In the genomic region with DNA sequence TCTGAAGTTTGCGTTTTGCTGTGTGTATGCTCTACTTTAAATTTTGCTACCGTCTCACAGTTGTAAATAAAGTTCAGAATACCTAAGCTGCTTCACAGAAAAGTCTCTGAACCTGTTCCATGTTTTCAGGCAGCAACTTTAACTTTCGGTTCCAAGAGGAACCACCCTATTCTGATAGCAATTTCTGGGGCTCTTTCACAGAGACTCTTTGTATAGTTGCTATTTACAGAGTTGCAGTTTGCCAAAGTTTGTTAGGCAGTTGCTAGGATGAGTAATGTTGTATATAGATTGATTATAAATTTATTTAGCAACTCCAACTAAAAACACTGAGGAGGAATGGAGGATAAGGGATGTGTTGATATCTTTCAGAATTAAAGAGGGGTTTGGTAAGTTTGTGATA, we compare ENCODE assay signal across 14 cellular contexts. TPM values are rescaled to one million over a fixed set of nuclear protein-coding genes. Genes with fewer than 3 reads are reported as not detected.
DNase-seq lines count a peak whose midpoint lies in the region; ATAC-seq, FAIRE-seq and TF ChIP-seq lines count a peak whose summit lies in the region.
"Had no signal": no experiment of that assay in that cellular context is flagged by ENCODE, and none has a peak within 500 bp of the region (broad histone marks: within the 10 kb centered on the region; RNA-seq: fewer than 3 reads in every experiment).

No MANE protein-coding gene starts in this region.

- peaks cover 7% of the 10 kb centered on the region for H3K4me1 Mint-ChIP-seq in HFFc6 (ENCODE audit: low read depth)

- H3K27me3 ChIP-seq in pancreas = no peaks in the 10 kb centered on the region
- H3K27me3 ChIP-seq: ovary had no signal

- H3K36me3 Mint-ChIP-seq in HFFc6 (ENCODE audit: low read depth) = no peaks in the 10 kb centered on the region

- FAIRE-seq in pancreas (lab: Jason Lieb, UNC) = peak; percentile 83

- in situ Hi-C loops in SK-MEL-5 (cut with HindIII; ENCODE audit: low pct_unique_long_range_greater_than_20kb, low sequenced_read_pairs) = no loop called here

- H3K4me1 ChIP-seq in pancreas = peaks cover 5 to 29% (median 27%) of the 10 kb centered on the region in 3 donors
- H3K4me1 ChIP-seq: BE2C had no signal

- no peak overlapping the region for H3K4me3 ChIP-seq in fibroblast of pulmonary artery (replicated peaks; ENCODE audit: low read depth, low read length)
- peak overlapping the region in 1 of 4 donors; percentile 6 for H3K4me3 ChIP-seq in pancreas
- H3K4me3 ChIP-seq: lung, ovary had no signal

- 11 to 13% methylated on average over 3 of the region's 3 CpGs for WGBS in pancreas, 2 donors

- peaks cover 4% of the 10 kb centered on the region for H3K27me3 Mint-ChIP-seq in HFFc6 (ENCODE audit: insufficient read depth)

- no peak overlapping the region for H3K4me3 Mint-ChIP-seq in HFFc6

- TF ChIP-seq CTCF in HFFc6 (IDR thresholded peaks at IDR 0.05) (no peak), fibroblast of pulmonary artery (IDR thresholded peaks at IDR 0.05; ENCODE audit: low read length, missing control alignments) (no peak), pancreas (IDR thresholded peaks at IDR 0.05) (no peak)

- H3K36me3 ChIP-seq in pancreas = peaks cover 0 to 11% (median 0%) of the 10 kb centered on the region in 3 donors
- H3K36me3 ChIP-seq: BE2C, ovary had no signal

- no peaks in the 10 kb centered on the region for H3K9me3 Mint-ChIP-seq in HFFc6

- H3K27ac ChIP-seq in pancreas = peak overlapping the region; percentile 58 to 90 (median 80)
- H3K27ac ChIP-seq: ovary had no signal

- no peaks in the 10 kb centered on the region for H3K9me3 ChIP-seq in pancreas
- H3K9me3 ChIP-seq: BE2C, ovary had no signal

- 0 out of 2 replicates have a peak overlapping the region, but pooled peaks have one; percentile 19 for H3K27ac Mint-ChIP-seq in HFFc6

- ATAC-seq in pancreas = peak; percentile 70 to 88 (median 87)
- no peak for ATAC-seq in HG03378 (IDR thresholded peaks at IDR 0.05; ENCODE audit: unreplicated experiment)

- DNase-seq in HFFc6 (no peak), SK-MEL-5 (ENCODE audit: low read depth, low spot score) (peak; percentile 39), fibroblast of pulmonary artery (ENCODE audit: low read depth) (peak; percentile 33), pancreas (no peak), cerebellum (ENCODE audit: low spot score) (no peak), NCI-H526 treated with DMSO at 0.1 percent for 48 hours (lab: John Stamatoyannopoulos, UW) (no peak), NCI-H2107 treated with DMSO at 0.1 percent for 48 hours (lab: John Stamatoyannopoulos, UW; ENCODE audit: unreplicated experiment) (no peak)
- DNase-seq: activated CD8-positive, alpha-beta memory T cell treated with anti-CD3 and anti-CD28 coated beads, Interleukin-2, amount 50 U/mL, for 4 hours; BE2C; H7; NCI-H1436; ovary had no signal

- intact Hi-C loops in pancreas (cut with DNase I) = no loop called here

RNA-seq across cellular contexts. Expression of a gene that starts 5.8 kb away (rescaled TPM):
- under 1 TPM in 2 of 6 experiments, not detected in 4; 0.09 to 0.14 TPM for total RNA-seq in HFFc6 (2021; fragmentation: NEBNext Ultra II Directional; extraction: Animal tissue kit (Norgen Biotek cat#: 25700))
- total RNA-seq in SK-MEL-5 (2014; rRNA removed; shearing (Covaris generic)) = 0.50 and 0.51 TPM in 2 replicates
- 0.52 and 1.3 TPM in 2 replicates for polyA plus RNA-seq in SK-MEL-5 (2015; cell fraction: cytosol; rRNA removed)
- 4.7 and 6.7 TPM in 2 replicates for polyA plus RNA-seq in SK-MEL-5 (2015; cell fraction: nucleus; rRNA removed)
- total RNA-seq in pancreas = 10 to 100 TPM in 5 of 6 donors, 1 to 10 TPM in 1; 9.7 to 14.8 (median 12.2) TPM
- polyA plus RNA-seq in pancreas = 10 to 100 TPM; 13.0 to 14.5 TPM
- 15.2 TPM for total RNA-seq in cerebellum

RNA-seq across cellular contexts. Expression of a gene that starts 24.2 kb away (rescaled TPM):
- not detected for total RNA-seq in HFFc6 (2021; fragmentation: NEBNext Ultra II Directional; extraction: Animal tissue kit (Norgen Biotek cat#: 25700))
- total RNA-seq in SK-MEL-5 (2014; rRNA removed; shearing (Covaris generic)) = 0.88 TPM in 1 of 2 replicates, not detected in the other
- 0.63 TPM in 1 of 2 replicates, not detected in the other for polyA plus RNA-seq in SK-MEL-5 (2015; cell fraction: cytosol; rRNA removed)
- 0.15 and 2.3 TPM in 2 replicates for polyA plus RNA-seq in SK-MEL-5 (2015; cell fraction: nucleus; rRNA removed)
- total RNA-seq in pancreas (under 1 TPM; 0.28 to 0.81 (median 0.68) TPM), cerebellum (1.5 TPM)
- 1 to 10 TPM in 1 of 2 donors, under 1 TPM in 1; 0.95 to 1.2 TPM for polyA plus RNA-seq in pancreas

Comparison
In these comparisons a context has a peak if more than half of its experiments do, and no peak if none do; other contexts are left out.
1. DNase-seq: peak in SK-MEL-5 (single experiment) and fibroblast of pulmonary artery (single experiment); none in HFFc6 (single experiment), pancreas (0 of 6), cerebellum (single experiment), NCI-H526 treated with DMSO at 0.1 percent for 48 hours (single experiment) and NCI-H2107 treated with DMSO at 0.1 percent for 48 hours (single experiment).